ENCODE assay signal across 8 cellular contexts in genomic region chr15:68553994-68554715, GRCh38. TPM values are rescaled to one million over a fixed set of nuclear protein-coding genes. Genes with fewer than 3 reads are reported as not detected.
DNase-seq lines count a peak whose midpoint lies in the region; ATAC-seq and TF ChIP-seq lines count a peak whose summit lies in the region.

No MANE protein-coding gene starts in this region.

- peak overlapping the region; percentile 87 for H3K27ac Mint-ChIP-seq in chondrocyte (ENCODE audit: unreplicated experiment)

- H3K4me3 ChIP-seq in AG04449 (ENCODE audit: low read depth, low read length) (no peak overlapping the region), lower lobe of right lung (no peak overlapping the region)

- DNase-seq in AG04449 (ENCODE audit: low read depth, low spot score) (no peak), GM19238 (ENCODE audit: insufficient read length, low spot score) (peak; percentile 26), NCI-H446 (lab: John Stamatoyannopoulos, UW) (peak; percentile 31 to 70), chondrocyte (ENCODE audit: low spot score) (peak; percentile 54), lower lobe of right lung (no peak)
- DNase-seq in activated CD4-positive, alpha-beta T cell treated with anti-CD3 and anti-CD28 coated beads for 48 hours, result peak; percentile 83
- peak; percentile 46 for DNase-seq in stimulated activated CD8-positive, alpha-beta memory T cell treated with anti-CD3 and anti-CD28 coated beads, Interleukin-2, amount 100 ng/mL, for 48 hours (ENCODE audit: low read depth in 2 of 2)

- H3K36me3 ChIP-seq in lower lobe of right lung, result no peaks in the 10 kb centered on the region

- CTCF ChIA-PET in AG04449 (lab: Yijun Ruan, JAX), result interaction anchor here (0.6 to 14.1 kb wide), 50 partner anchors 8 to 373 kb away, joined by 3 to 388 read pairs (median 4); partner anchors contain the start of gene ITGA11

- H3K9me3 Mint-ChIP-seq in chondrocyte (ENCODE audit: low read depth), result no peaks in the 10 kb centered on the region

- no peaks in the 10 kb centered on the region for H3K9me3 ChIP-seq in lower lobe of right lung

- H3K27me3 ChIP-seq in lower lobe of right lung (ENCODE audit: low read depth), result peaks cover 36% of the 10 kb centered on the region

- intact Hi-C loops in lower lobe of right lung (cut with DNase I), result loop anchor here (10.0 kb wide), 1 partner anchor 321 kb away; no protein-coding TSS in a partner anchor

- no peak overlapping the region for H3K4me3 Mint-ChIP-seq in chondrocyte (ENCODE audit: unreplicated experiment)

- H3K36me3 Mint-ChIP-seq in chondrocyte (ENCODE audit: low read depth), result peaks cover 9% of the 10 kb centered on the region

- H3K4me1 ChIP-seq in lower lobe of right lung, result peaks cover 4% of the 10 kb centered on the region

- H3K27me3 Mint-ChIP-seq in chondrocyte (ENCODE audit: low read depth), result no peaks in the 10 kb centered on the region

- ATAC-seq in lower lobe of right lung (peak; percentile 15 to 35), HG03097 (IDR thresholded peaks at IDR 0.05; ENCODE audit: low FRiP score, unreplicated experiment) (no peak)

- no peak overlapping the region for H3K27ac ChIP-seq in lower lobe of right lung

- H3K4me1 Mint-ChIP-seq in chondrocyte (ENCODE audit: low read depth), result peaks cover 74% of the 10 kb centered on the region

- TF ChIP-seq CTCF in AG04449 (IDR thresholded peaks at IDR 0.05; ENCODE audit: insufficient read depth, low read length, missing control alignments) (peak; percentile 63), chondrocyte (IDR thresholded peaks at IDR 0.05) (peak; percentile 88), lower lobe of right lung (IDR thresholded peaks at IDR 0.05) (peak; percentile 79)

- POLR2A ChIA-PET in AG04449 (lab: Yijun Ruan, JAX), result no interaction called here

RNA-seq across cellular contexts. Expression of gene CORO2B, which starts 24.6 kb away (rescaled TPM):
- total RNA-seq in chondrocyte (79.4 to 123 TPM (median 82.5 TPM) in 3 replicates), lower lobe of right lung (6.8 TPM)

Comparison
In these comparisons a context has a peak if more than half of its experiments do, and no peak if none do; other contexts are left out.
1. DNase-seq: peak in GM19238 (single experiment), NCI-H446 (2 of 2), activated CD4-positive, alpha-beta T cell treated with anti-CD3 and anti-CD28 coated beads for 48 hours (single experiment), chondrocyte (single experiment) and stimulated activated CD8-positive, alpha-beta memory T cell treated with anti-CD3 and anti-CD28 coated beads, Interleukin-2, amount 100 ng/mL, for 48 hours (2 of 2); none in AG04449 (single experiment) and lower lobe of right lung (single experiment).
2. RNA of gene CORO2B, which starts 24.6 kb away (total RNA-seq): 79.4 to 123 TPM in chondrocyte; 6.8 TPM in lower lobe of right lung (single experiment); every median in the first group is over 10 times any median in the second.
3. Peak in every context shown above with its lines, with median percentiles within 50 percentile points of each other: CTCF ChIP-seq.